In the genomic region with DNA sequence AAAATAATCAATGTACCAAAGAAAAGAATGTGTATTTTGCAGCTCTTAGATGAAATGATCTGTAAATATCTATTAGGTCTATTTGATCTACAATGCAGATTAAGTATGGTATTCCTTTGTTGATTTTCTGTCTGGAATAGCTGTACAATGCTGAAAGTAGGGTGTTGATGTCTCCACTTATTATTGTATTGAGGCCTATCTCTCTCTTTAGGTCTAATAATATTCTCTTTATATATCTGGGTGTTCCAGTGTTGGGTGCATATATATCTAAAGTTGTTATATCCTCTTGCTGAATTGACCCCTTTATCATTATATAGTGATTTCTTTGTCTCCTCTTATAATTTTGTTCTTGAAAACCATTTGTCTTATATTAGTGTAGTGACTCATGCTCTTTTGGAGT, we compare ENCODE assay signal across 34 cellular contexts.
"Had no signal": no experiment of that assay in that cellular context is flagged by ENCODE, and none has a peak within 500 bp of the region (broad histone marks: within the 10 kb centered on the region; RNA-seq: fewer than 3 reads in every experiment).

No MANE protein-coding gene starts in this region.

- DNase-seq: activated effector memory CD4-positive, alpha-beta T cell treated with anti-CD3 and anti-CD28 coated beads, Interleukin-2, amount 50 U/mL, for 16 hours; activated effector memory CD4-positive, alpha-beta T cell treated with Interleukin-2 at 50 U/mL for 16 hours; activated gamma-delta T cell; activated gamma-delta T cell treated with Interleukin-2 at 50 U/mL for 16 hours; activated naive CD4-positive, alpha-beta T cell; activated naive CD4-positive, alpha-beta T cell treated with anti-CD3 and anti-CD28 coated beads for 36 hours; activated naive CD4-positive, alpha-beta T cell treated with anti-CD3 and anti-CD28 coated beads, Interleukin-2, amount 10 ng/mL, durations not matched to agents 7 days and 5 days; activated naive CD4-positive, alpha-beta T cell treated with anti-CD3 and anti-CD28 coated beads, Interleukin-2, amount 50 U/mL, for 16 hours; activated naive CD4-positive, alpha-beta T cell treated with Interleukin-2 at 50 U/mL for 16 hours; activated naive CD8-positive, alpha-beta T cell treated with anti-CD3 and anti-CD28 coated beads for 36 hours; activated naive CD8-positive, alpha-beta T cell treated with anti-CD3 and anti-CD28 coated beads, Interleukin-2, amount 10 ng/mL, durations not matched to agents 7 days and 5 days; activated naive CD8-positive, alpha-beta T cell treated with anti-CD3 and anti-CD28 coated beads, Interleukin-2, amount 50 U/mL, for 24 hours; activated T-cell treated with anti-CD3 and anti-CD28 coated beads, Interleukin-2, amount 50 U/mL, for 1 hour; activated T-cell treated with anti-CD3 and anti-CD28 coated beads, Interleukin-2, amount 50 U/mL, for 24 hours; activated T-cell treated with anti-CD3 and anti-CD28 coated beads, Interleukin-2, amount 50 U/mL, for 4 hours; activated T-cell treated with anti-CD3 and anti-CD28 coated beads, Interleukin-2, amount 50 U/mL, for 48 hours; activated T-cell treated with anti-CD3 and anti-CD28 coated beads, Interleukin-2, amount 50 U/mL, for 72 hours; adrenal gland; amniotic stem cell; amygdala; anterior cingulate cortex; aorta; body of pancreas; brain microvascular endothelial cell; caudate nucleus; central memory CD4-positive, alpha-beta T cell; cerebellar nuclear complex had no signal

- ATAC-seq: activated naive CD4-positive, alpha-beta T cell treated with anti-CD3 and anti-CD28 coated beads, Interleukin-2, amount 50 U/mL, for 72 hours; activated naive CD8-positive, alpha-beta T cell treated with anti-CD3 and anti-CD28 coated beads, Interleukin-2, amount 50 U/mL, for 24 hours; activated T-cell treated with anti-CD3 and anti-CD28 coated beads, Interleukin-2, amount 50 U/mL, for 4 hours; activated T-cell treated with anti-CD3 and anti-CD28 coated beads, Interleukin-2, amount 50 U/mL, for 72 hours; activated T-helper 17 cell treated with anti-CD3 and anti-CD28 coated beads, Interleukin-2, amount 50 U/mL, for 72 hours; body of pancreas had no signal

- FAIRE-seq: astrocyte, bronchial epithelial cell had no signal

- H3K9me3 ChIP-seq: adrenal gland, ascending aorta, body of pancreas had no signal

- H3K36me3 ChIP-seq: adrenal gland, ascending aorta, brain microvascular endothelial cell, breast epithelium, cardiac muscle cell had no signal

- H3K27ac ChIP-seq: adrenal gland, ascending aorta, body of pancreas, brain microvascular endothelial cell, breast epithelium, cardiac muscle cell had no signal

- H3K27me3 ChIP-seq: adrenal gland, ascending aorta, body of pancreas, brain microvascular endothelial cell, breast epithelium, cardiac muscle cell had no signal

- H3K4me3 ChIP-seq: adrenal gland, ascending aorta, body of pancreas, breast epithelium, cardiac muscle cell had no signal

- H3K4me1 ChIP-seq: adrenal gland, ascending aorta, body of pancreas, breast epithelium had no signal
